Comparison of ENCODE assay signal across 12 cellular contexts in genomic region chr17:76444518-76445311, GRCh38. TPM values are rescaled to one million over a fixed set of nuclear protein-coding genes. Genes with fewer than 3 reads are reported as not detected.
DNase-seq lines count a peak whose midpoint lies in the region; ATAC-seq and TF ChIP-seq lines count a peak whose summit lies in the region.
"Had no signal": no experiment of that assay in that cellular context is flagged by ENCODE, and none has a peak within 500 bp of the region (broad histone marks: within the 10 kb centered on the region; RNA-seq: fewer than 3 reads in every experiment).

No MANE protein-coding gene starts in this region.

- H3K27ac Mint-ChIP-seq in H9: peak overlapping the region; percentile 48 to 97 (median 91)
- peak overlapping the region; percentile 28 for H3K27ac Mint-ChIP-seq in activated CD4-positive, alpha-beta memory T cell treated with anti-CD3 and anti-CD28 coated beads, Interleukin-2, amount 10 ng/mL, durations not matched to agents 7 days and 5 days

- peaks cover 0 to 4% (median 1%) of the 10 kb centered on the region in 3 experiments; a peak in 3 of 7 replicates for H3K36me3 Mint-ChIP-seq in H9 (ENCODE audit: insufficient read depth in 1 of 3, low read depth in 3 of 3)
- peaks cover 3% of the 10 kb centered on the region for H3K36me3 Mint-ChIP-seq in activated CD4-positive, alpha-beta memory T cell treated with anti-CD3 and anti-CD28 coated beads, Interleukin-2, amount 10 ng/mL, durations not matched to agents 7 days and 5 days (ENCODE audit: low read depth)

- peaks cover 80 to 88% of the 10 kb centered on the region in 2 experiments for H3K4me1 Mint-ChIP-seq in H9
- peaks cover 81% of the 10 kb centered on the region for H3K4me1 Mint-ChIP-seq in activated CD4-positive, alpha-beta memory T cell treated with anti-CD3 and anti-CD28 coated beads, Interleukin-2, amount 10 ng/mL, durations not matched to agents 7 days and 5 days

- H3K4me3 ChIP-seq in BLaER1 (no peak overlapping the region), iPS-18a (ENCODE audit: low read length) (peak overlapping the region; percentile 36)

- H4K8ac ChIP-seq in H9 (replicated peaks; ENCODE audit: insufficient read length, low read depth, low read length): no peak overlapping the region

- ATAC-seq in activated CD4-positive, CD25-positive, alpha-beta regulatory T cell treated with anti-CD3 and anti-CD28 coated beads, Interleukin-2, amount 50 U/mL, for 24 hours: no peak
- no peak for ATAC-seq in GM19463 (IDR thresholded peaks at IDR 0.05; ENCODE audit: unreplicated experiment)

- POLR2A ChIA-PET in activated CD4-positive, alpha-beta memory T cell treated with anti-CD3 and anti-CD28 coated beads, Interleukin-2, amount 10 ng/mL, durations not matched to agents 7 days and 5 days (lab: Charles Lee): no interaction called here

- no peak overlapping the region for H3K56ac ChIP-seq in H9 (ENCODE audit: insufficient read length, low read depth, low read length)

- H4K91ac ChIP-seq in H9 (ENCODE audit: insufficient read length, low read depth, low read length): no peak overlapping the region

- H3K4me2 ChIP-seq in BLaER1: peak overlapping the region; percentile 51
- peak overlapping the region; percentile 71 for H3K4me2 ChIP-seq in H9 (ENCODE audit: insufficient read depth, insufficient read length, low read length)

- TF ChIP-seq CTCF in H9 (conservative IDR thresholded peaks at IDR 0.05): no peak

- H3K27me3 ChIP-seq in BLaER1 (no peaks in the 10 kb centered on the region), H9 (ENCODE audit: insufficient read depth, low read length) (no peaks in the 10 kb centered on the region), iPS-18a (ENCODE audit: control insufficient read depth, insufficient read depth, low read length) (no peaks in the 10 kb centered on the region)

- H3K79me1 ChIP-seq in H9 (ENCODE audit: insufficient read depth, low read depth, low read length, poor library complexity, severe bottlenecking): peaks cover 4% of the 10 kb centered on the region

- H3K23me2 ChIP-seq in H9 (ENCODE audit: insufficient read length, low read depth, low read length, poor library complexity, severe bottlenecking): no peaks in the 10 kb centered on the region

- no peak overlapping the region for H2AFZ ChIP-seq in H9 (ENCODE audit: low read length)

- H3K4me1 ChIP-seq in BLaER1 (peaks cover 87% of the 10 kb centered on the region), H9 (ENCODE audit: insufficient read depth, low read length) (peaks cover 60% of the 10 kb centered on the region), iPS-18a (ENCODE audit: control insufficient read depth, low read depth, low read length) (peaks cover 74% of the 10 kb centered on the region)

- DNase-seq in H9: peak; percentile 61
- no peak for DNase-seq in activated CD4-positive, alpha-beta memory T cell treated with anti-CD3 and anti-CD28 coated beads, Interleukin-2, amount 10 ng/mL, durations not matched to agents 7 days and 5 days
- DNase-seq in NOMO-1 treated with dmso at 0.1 percent for 144 hours (lab: John Stamatoyannopoulos, UW; ENCODE audit: unreplicated experiment): no peak
- no peak for DNase-seq in stimulated activated CD4-positive, alpha-beta T cell treated with anti-CD3 and anti-CD28 coated beads, Interleukin-12 subunit alpha, Interleukin-12 subunit beta, amount 100 ng/mL, for 4 hours
- DNase-seq: activated CD4-positive, alpha-beta T cell treated with anti-CD3 and anti-CD28 coated beads for 4 hours; Calu3; NCI-H1105 treated with DMSO at 0.1 percent for 48 hours had no signal

- peak overlapping the region; percentile 16 for H3K18ac ChIP-seq in H9 (ENCODE audit: insufficient read length, low read depth, low read length)

- peak overlapping the region; percentile 40 to 65 for H3K4me3 Mint-ChIP-seq in H9
- H3K4me3 Mint-ChIP-seq in activated CD4-positive, alpha-beta memory T cell treated with anti-CD3 and anti-CD28 coated beads, Interleukin-2, amount 10 ng/mL, durations not matched to agents 7 days and 5 days: no peak overlapping the region

- H3K9ac ChIP-seq in BLaER1 (no peak overlapping the region), H9 (ENCODE audit: extremely low read depth, insufficient read length, low read length) (no peak overlapping the region), iPS-18a (ENCODE audit: low read length) (peak overlapping the region; percentile 5)

- no peaks in the 10 kb centered on the region for H3K27me3 Mint-ChIP-seq in H9 (ENCODE audit: low read depth)
- no peaks in the 10 kb centered on the region for H3K27me3 Mint-ChIP-seq in activated CD4-positive, alpha-beta memory T cell treated with anti-CD3 and anti-CD28 coated beads, Interleukin-2, amount 10 ng/mL, durations not matched to agents 7 days and 5 days

- no peak overlapping the region for H2BK5ac ChIP-seq in H9 (ENCODE audit: insufficient read length, low read length)

- no peak overlapping the region for H3K14ac ChIP-seq in H9 (ENCODE audit: insufficient read depth, low read length)

- no peak overlapping the region for H2BK120ac ChIP-seq in H9 (ENCODE audit: low read depth, low read length, poor library complexity, severe bottlenecking)

- no peak overlapping the region for H2AK5ac ChIP-seq in H9 (ENCODE audit: insufficient read length, low read length)

- no CpG with 5 or more reads among the region's 9 CpGs for WGBS in H9 (ENCODE audit: extremely low coverage, insufficient read length, low lambda C conversion rate)

- CTCF ChIA-PET in activated CD4-positive, alpha-beta memory T cell treated with anti-CD3 and anti-CD28 coated beads, Interleukin-2, amount 10 ng/mL, durations not matched to agents 7 days and 5 days (lab: Charles Lee): interaction anchor here (0.6 to 2.0 kb wide), 6 partner anchors 9 to 57 kb away, joined by 3 to 9 read pairs (median 4); partner anchors contain the start of genes RHBDF2 and UBE2O

- no peak overlapping the region for H2BK12ac ChIP-seq in H9 (ENCODE audit: insufficient read length, low read depth, low read length)

- H3T11ph ChIP-seq in H9 (ENCODE audit: low read length): no peak overlapping the region

- H4K20me1 ChIP-seq in BLaER1: peaks cover 100% of the 10 kb centered on the region
- no peaks in the 10 kb centered on the region for H4K20me1 ChIP-seq in H9 (ENCODE audit: control insufficient read depth, insufficient read depth, insufficient read length)

- no peak overlapping the region for H2BK20ac ChIP-seq in H9 (ENCODE audit: low read depth, low read length, poor library complexity, severe bottlenecking)

- no peak overlapping the region for H3K4ac ChIP-seq in H9 (ENCODE audit: low read depth, low read length)

- no peak overlapping the region for H3K27ac ChIP-seq in BLaER1
- H3K27ac ChIP-seq in H9 (ENCODE audit: insufficient read length, low read depth, low read length): peak overlapping the region; percentile 21
- peak overlapping the region; percentile 22 for H3K27ac ChIP-seq in iPS-18a (ENCODE audit: low read length)

- H4K5ac ChIP-seq in H9 (ENCODE audit: insufficient read length, low read depth, low read length): no peak overlapping the region

- no peaks in the 10 kb centered on the region; a peak in 1 of 5 replicates for H3K9me3 Mint-ChIP-seq in H9
- H3K9me3 Mint-ChIP-seq in activated CD4-positive, alpha-beta memory T cell treated with anti-CD3 and anti-CD28 coated beads, Interleukin-2, amount 10 ng/mL, durations not matched to agents 7 days and 5 days: no peaks in the 10 kb centered on the region

- H3K36me3 ChIP-seq in BLaER1: peaks cover 17% of the 10 kb centered on the region; the same call in 1 of the 2 replicates
- H3K36me3 ChIP-seq in iPS-18a (ENCODE audit: control insufficient read depth, low read depth, low read length): no peaks in the 10 kb centered on the region

- H3K9me3 ChIP-seq in BLaER1 (no peaks in the 10 kb centered on the region), H9 (ENCODE audit: control insufficient read depth, low read depth, low read length) (no peaks in the 10 kb centered on the region), iPS-18a (ENCODE audit: control insufficient read depth, low read depth, low read length) (no peaks in the 10 kb centered on the region)

- H3K79me2 ChIP-seq in H9 (ENCODE audit: insufficient read depth, low read length): peaks cover 47% of the 10 kb centered on the region; the same call in 1 of the 2 replicates

- H2BK15ac ChIP-seq in H9 (ENCODE audit: low read depth, low read length): no peak overlapping the region

- no peak overlapping the region for H3K23ac ChIP-seq in H9 (ENCODE audit: insufficient read length, low read depth, low read length)

RNA-seq across cellular contexts. Expression of gene UBE2O, which starts 8.2 kb away (rescaled TPM):
- 47.7 and 52.6 TPM in 2 replicates for total RNA-seq in H9 (2021)
- 10 to 100 TPM; 26.5 to 28.9 TPM for total RNA-seq in activated CD4-positive, alpha-beta memory T cell treated with anti-CD3 and anti-CD28 coated beads, Interleukin-2, amount 10 ng/mL, durations not matched to agents 7 days and 5 days

RNA-seq across cellular contexts. Expression of gene AANAT, which starts 22.7 kb away (rescaled TPM):
- 0.15 and 0.55 TPM in 2 replicates for total RNA-seq in H9 (2021)
- total RNA-seq in activated CD4-positive, alpha-beta memory T cell treated with anti-CD3 and anti-CD28 coated beads, Interleukin-2, amount 10 ng/mL, durations not matched to agents 7 days and 5 days: not detected
- total RNA-seq: Calu3, liver had no signal

RNA-seq across cellular contexts. Expression of gene RHBDF2, which starts 56.5 kb away (rescaled TPM):
- total RNA-seq in H9 (2021): 17.1 and 19.7 TPM in 2 replicates
- total RNA-seq in activated CD4-positive, alpha-beta memory T cell treated with anti-CD3 and anti-CD28 coated beads, Interleukin-2, amount 10 ng/mL, durations not matched to agents 7 days and 5 days: 10 to 100 TPM; 33.2 to 33.8 TPM
